8 cellular contexts compared by ENCODE assay signal in the genomic region with DNA sequence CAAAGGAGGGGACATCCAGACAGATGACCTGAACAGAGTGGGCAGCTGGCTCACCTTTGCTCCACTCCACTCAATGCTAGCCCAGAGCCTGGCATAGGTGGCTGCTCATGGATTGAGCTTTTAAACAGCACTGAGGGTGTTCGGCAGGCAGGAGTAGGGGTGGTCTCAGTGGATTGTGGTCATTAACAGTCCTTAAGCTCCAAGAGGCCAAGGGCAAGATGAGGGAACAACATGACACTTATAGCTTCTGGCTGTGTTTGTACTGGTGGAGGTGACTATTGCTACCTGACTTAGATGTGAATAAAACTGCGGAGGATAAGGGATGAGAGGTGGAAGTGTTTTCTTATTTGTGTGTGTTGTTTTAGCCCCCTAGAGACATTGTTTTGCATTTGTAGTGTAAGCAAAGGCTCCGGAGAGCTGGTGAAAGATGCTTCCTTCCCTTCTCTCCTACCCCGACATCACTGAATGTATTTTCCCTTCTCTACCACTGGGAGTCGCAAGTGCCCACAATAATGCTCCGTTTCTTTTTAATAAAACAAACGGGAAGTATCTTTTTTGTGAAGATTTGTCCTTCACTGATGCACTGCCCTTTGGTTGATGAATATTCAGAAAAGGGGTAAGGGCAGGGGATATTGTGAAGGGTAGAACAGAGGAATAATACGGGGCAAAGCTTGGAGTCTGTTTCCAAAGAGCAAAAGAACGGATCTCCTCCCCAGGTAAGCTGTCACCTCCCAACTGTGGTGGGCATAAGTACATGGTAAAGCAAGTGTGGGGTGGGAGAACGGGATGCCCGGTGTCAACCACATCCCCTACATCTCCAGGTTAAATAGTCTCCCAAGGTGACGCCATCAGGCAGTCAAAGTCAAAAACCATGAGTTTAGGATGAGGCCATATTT. TPM values are rescaled to one million over a fixed set of nuclear protein-coding genes. Genes with fewer than 3 reads are reported as not detected.
A peak's percentile ranks its signal among the peaks of the same experiment; 100 is the strongest.
DNase-seq lines count a peak whose midpoint lies in the region; ATAC-seq and TF ChIP-seq lines count a peak whose summit lies in the region.

No MANE protein-coding gene starts in this region.

- no peak overlapping the region for H2AFZ ChIP-seq in osteoblast (ENCODE audit: low read length)

- intact Hi-C loops in gastrocnemius medialis (cut with DNase I; ENCODE audit: low total_unique reads): no loop called here

- POLR2A ChIA-PET in AG04449 (lab: Yijun Ruan, JAX): no interaction called here

- H3K27me3 ChIP-seq in Peyer's patch: no peaks in the 10 kb centered on the region
- H3K27me3 ChIP-seq in osteoblast (ENCODE audit: insufficient read depth, low read length): no peaks in the 10 kb centered on the region
- no peaks in the 10 kb centered on the region for H3K27me3 ChIP-seq in gastrocnemius medialis

- H3K79me2 ChIP-seq in osteoblast (ENCODE audit: insufficient read depth, low read length): no peaks in the 10 kb centered on the region

- no peaks in the 10 kb centered on the region for H3K9me3 ChIP-seq in Peyer's patch
- no peaks in the 10 kb centered on the region for H3K9me3 ChIP-seq in osteoblast (ENCODE audit: low read depth, low read length)
- H3K9me3 ChIP-seq in gastrocnemius medialis: no peaks in the 10 kb centered on the region

- H4K20me1 ChIP-seq in osteoblast (ENCODE audit: insufficient read depth, low read length): no peaks in the 10 kb centered on the region

- H3K36me3 ChIP-seq in Peyer's patch (no peaks in the 10 kb centered on the region), osteoblast (ENCODE audit: insufficient read depth, low read length) (no peaks in the 10 kb centered on the region), gastrocnemius medialis (no peaks in the 10 kb centered on the region)

- H3K4me1 ChIP-seq in Peyer's patch: no peaks in the 10 kb centered on the region
- H3K4me1 ChIP-seq in osteoblast (ENCODE audit: insufficient read depth, low read length): no peaks in the 10 kb centered on the region
- H3K4me1 ChIP-seq in gastrocnemius medialis: no peaks in the 10 kb centered on the region

- peak overlapping the region; percentile 15 for H3K4me2 ChIP-seq in osteoblast (ENCODE audit: insufficient read depth, low read length)

- peak; percentile 54 for TF ChIP-seq CTCF in AG04449 (IDR thresholded peaks at IDR 0.05; ENCODE audit: insufficient read depth, low read length, missing control alignments)
- peak; percentile 64 for TF ChIP-seq CTCF in GM12872 (IDR thresholded peaks at IDR 0.05; ENCODE audit: insufficient read depth, low read depth, low read length)
- peak in 4 of 6 experiments; percentile 28 to 67 (median 63) for TF ChIP-seq CTCF in Peyer's patch (IDR thresholded peaks at IDR 0.05)
- peak; percentile 82 for TF ChIP-seq CTCF in epithelial cell of proximal tubule (conservative IDR thresholded peaks at IDR 0.05; ENCODE audit: low read depth, low read length)
- peak; percentile 84 for TF ChIP-seq CTCF in osteoblast (IDR thresholded peaks at IDR 0.05; ENCODE audit: extremely low read depth, low read depth, low read length)
- TF ChIP-seq CTCF in gastrocnemius medialis (IDR thresholded peaks at IDR 0.05 in 4 of 5, conservative IDR thresholded peaks at IDR 0.05 in 1 of 5): peak in 2 of 5 experiments; percentile 11 to 25

- TF ChIP-seq POLR2A in Peyer's patch (IDR thresholded peaks at IDR 0.05): no peak
- no peak for TF ChIP-seq POLR2A in gastrocnemius medialis (IDR thresholded peaks at IDR 0.05)

- CTCF ChIA-PET in AG04449 (lab: Yijun Ruan, JAX): interaction anchor here (0.6 to 6.3 kb wide), 52 partner anchors 9 to 712 kb away, joined by 3 to 82 read pairs (median 4); partner anchors contain the start of gene SLC36A4

- no peak overlapping the region for H3K27ac ChIP-seq in Peyer's patch
- no peak overlapping the region for H3K27ac ChIP-seq in osteoblast (ENCODE audit: low read depth, low read length)
- no peak overlapping the region for H3K27ac ChIP-seq in gastrocnemius medialis

- ATAC-seq in HG02981 (IDR thresholded peaks at IDR 0.05; ENCODE audit: unreplicated experiment) (peak; percentile 54), gastrocnemius medialis (no peak)

- no peak for DNase-seq in AG04449 (ENCODE audit: low read depth, low spot score)
- DNase-seq in Peyer's patch: no peak
- DNase-seq in epithelial cell of proximal tubule (ENCODE audit: low read depth): no peak
- DNase-seq in osteoblast (ENCODE audit: insufficient read length, low spot score, missing footprints): peak; percentile 87
- no peak for DNase-seq in gastrocnemius medialis
- DNase-seq in activated naive CD4-positive, alpha-beta T cell treated with Interleukin-2 at 50 U/mL for 16 hours: no peak

- in situ Hi-C loops in gastrocnemius medialis (cut with MboI; ENCODE audit: low sequenced_read_pairs in 4 of 4): no loop called here

- H3K4me3 ChIP-seq in AG04449 (ENCODE audit: low read depth, low read length) (no peak overlapping the region), Peyer's patch (no peak overlapping the region), epithelial cell of proximal tubule (ENCODE audit: low read depth, low read length) (no peak overlapping the region), osteoblast (ENCODE audit: insufficient read depth, low read length) (no peak overlapping the region), gastrocnemius medialis (no peak overlapping the region)

RNA-seq across cellular contexts. Expression of gene MTNR1B, which starts 27.5 kb away (rescaled TPM):
- not detected for total RNA-seq in Peyer's patch
- total RNA-seq in epithelial cell of proximal tubule: not detected in 2 replicates
- total RNA-seq in osteoblast: not detected in 2 replicates
- total RNA-seq in gastrocnemius medialis: not detected
